8 cellular contexts compared by ENCODE assay signal in the genomic region with DNA sequence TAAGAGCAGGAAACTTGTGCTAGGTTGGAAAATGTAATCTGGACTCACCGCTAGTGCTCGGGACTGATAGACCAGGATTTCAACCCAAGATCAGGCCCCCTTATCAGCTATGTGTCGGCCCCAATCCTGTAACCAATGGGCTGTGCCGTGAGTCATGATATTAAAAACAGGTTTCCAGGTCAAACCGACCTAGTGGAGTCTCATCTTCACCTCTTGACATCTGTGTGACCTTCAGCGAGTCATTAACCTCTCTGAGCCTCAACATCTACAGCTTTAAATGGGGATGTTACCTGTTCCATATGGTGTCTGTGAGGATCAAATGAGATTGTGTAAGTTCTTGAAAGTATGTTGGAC.
DNase-seq lines count a peak whose midpoint lies in the region; ATAC-seq and TF ChIP-seq lines count a peak whose summit lies in the region.

No MANE protein-coding gene starts in this region.

- DNase-seq in stimulated activated CD4-positive, alpha-beta T cell treated with anti-CD3 and anti-CD28 coated beads, Interleukin-4, amount 100 ng/mL, for 24 hours, result peak; percentile 37
- DNase-seq in stimulated activated CD4-positive, alpha-beta T cell treated with anti-CD3 and anti-CD28 coated beads, Interleukin-12 subunit alpha, Interleukin-12 subunit beta, amount 100 ng/mL, for 4 hours, result no peak
- DNase-seq in NT2/D1 (ENCODE audit: low read depth, low spot score), result no peak
- DNase-seq in effector memory CD8-positive, alpha-beta T cell, result no peak
- DNase-seq in nephron progenitor cell, result no peak
- no peak for DNase-seq in NCI-H1105 treated with DMSO at 0.1 percent for 48 hours (lab: John Stamatoyannopoulos, UW)
- no peak for DNase-seq in stimulated activated naive CD4-positive, alpha-beta T cell treated with Interleukin-2 at 50 U/mL for 16 hours (lab: John Stamatoyannopoulos, UW)

- H3K27me3 Mint-ChIP-seq in effector memory CD8-positive, alpha-beta T cell, result no peaks in the 10 kb centered on the region
- H3K27me3 Mint-ChIP-seq in nephron progenitor cell (ENCODE audit: low read depth, poor library complexity), result peaks cover 5% of the 10 kb centered on the region

- peak overlapping the region; percentile 97 for H3K9ac ChIP-seq in NT2/D1 (ENCODE audit: insufficient read length, low read depth)

- H3K9me3 Mint-ChIP-seq in effector memory CD8-positive, alpha-beta T cell, result no peaks in the 10 kb centered on the region
- no peaks in the 10 kb centered on the region for H3K9me3 Mint-ChIP-seq in nephron progenitor cell

- peaks cover 31% of the 10 kb centered on the region for H3K36me3 Mint-ChIP-seq in effector memory CD8-positive, alpha-beta T cell (ENCODE audit: insufficient read depth)
- peaks cover 14% of the 10 kb centered on the region for H3K36me3 Mint-ChIP-seq in nephron progenitor cell (ENCODE audit: low read depth)

- H3K9me3 ChIP-seq in NT2/D1 (ENCODE audit: insufficient read depth, low read length), result no peaks in the 10 kb centered on the region

- peak overlapping the region; percentile 85 to 91 for H3K4me3 Mint-ChIP-seq in effector memory CD8-positive, alpha-beta T cell
- peak overlapping the region; percentile 93 for H3K4me3 Mint-ChIP-seq in nephron progenitor cell

- H3K4me1 ChIP-seq in NT2/D1 (ENCODE audit: insufficient read depth, insufficient read length), result peaks cover 5% of the 10 kb centered on the region

- peaks cover 66% of the 10 kb centered on the region for H3K36me3 ChIP-seq in NT2/D1 (ENCODE audit: insufficient read depth, insufficient read length, low read length)

- ATAC-seq in effector memory CD8-positive, alpha-beta T cell (replicated peaks), result peak; percentile 8
- no peak for ATAC-seq in GM21423 (IDR thresholded peaks at IDR 0.05; ENCODE audit: unreplicated experiment)

- peaks cover 23 to 26% of the 10 kb centered on the region in 2 donors for H3K4me1 Mint-ChIP-seq in effector memory CD8-positive, alpha-beta T cell (ENCODE audit: low read depth in 2 of 2)
- H3K4me1 Mint-ChIP-seq in nephron progenitor cell, result peaks cover 39% of the 10 kb centered on the region

- peak overlapping the region; percentile 95 to 97 for H3K27ac Mint-ChIP-seq in effector memory CD8-positive, alpha-beta T cell
- H3K27ac Mint-ChIP-seq in nephron progenitor cell, result peak overlapping the region; percentile 81

- H3K27me3 ChIP-seq in NT2/D1 (ENCODE audit: insufficient read depth, insufficient read length), result no peaks in the 10 kb centered on the region

- H3K4me3 ChIP-seq in NT2/D1 (ENCODE audit: insufficient read length, low read depth), result peak overlapping the region; percentile 96

- TF ChIP-seq CTCF in nephron progenitor cell (IDR thresholded peaks at IDR 0.05), result no peak
